Comparison of ENCODE assay signal across 2 cellular contexts in the genomic region with DNA sequence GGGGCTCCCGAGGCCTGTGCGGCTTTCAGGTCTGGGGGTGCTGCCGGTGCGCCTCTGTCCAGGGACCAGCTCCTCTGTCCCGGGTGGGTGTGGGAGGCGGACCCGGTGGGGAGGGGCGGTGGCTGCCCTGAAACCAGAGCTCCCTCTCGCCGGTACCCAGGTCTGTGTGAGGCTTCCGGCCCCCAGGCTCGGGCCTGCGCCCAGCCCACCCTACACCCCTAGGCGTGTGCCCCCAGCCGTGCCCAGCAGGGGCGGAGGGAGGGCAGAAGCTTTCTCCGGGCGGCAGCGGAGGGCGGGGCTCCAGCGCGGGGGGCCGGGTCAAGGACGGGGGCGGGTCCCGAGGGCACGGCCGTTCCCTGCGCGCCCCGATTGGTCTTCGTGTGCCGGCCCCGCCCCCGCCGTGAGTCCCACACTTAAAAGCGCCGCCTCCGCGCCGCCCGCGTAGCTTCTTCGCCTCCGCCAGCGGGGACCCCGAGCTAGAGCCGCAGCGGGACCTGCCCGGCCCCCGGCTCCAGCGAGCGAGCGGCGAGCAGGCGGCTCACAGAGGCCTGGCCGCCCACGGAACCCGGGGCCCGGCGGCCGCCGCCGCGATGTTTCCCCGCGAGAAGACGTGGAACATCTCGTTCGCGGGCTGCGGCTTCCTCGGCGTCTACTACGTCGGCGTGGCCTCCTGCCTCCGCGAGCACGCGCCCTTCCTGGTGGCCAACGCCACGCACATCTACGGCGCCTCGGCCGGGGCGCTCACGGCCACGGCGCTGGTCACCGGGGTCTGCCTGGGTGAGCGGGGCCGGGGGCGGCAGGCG.
A peak's percentile ranks its signal among the peaks of the same experiment; 100 is the strongest.
TF ChIP-seq lines count a peak whose summit lies in the region.

No MANE protein-coding gene starts in this region.

TF ChIP-seq in A549, 52 proteins besides CTCF, POLR2A, EP300 and RAD21 (continued from another document):
- no peak for TF ChIP-seq HEYL (CRISPR knock-in tag; IDR thresholded peaks at IDR 0.05)
- peak; percentile 97 for TF ChIP-seq PHF8 (IDR thresholded peaks at IDR 0.05; ENCODE audit: borderline replicate concordance, low read depth)
- TF ChIP-seq ATOH8 (CRISPR knock-in tag; IDR thresholded peaks at IDR 0.05; ENCODE audit: low read depth), result no peak
- peak; percentile 27; the same call in 1 of the 2 replicates for TF ChIP-seq GATA3 (IDR thresholded peaks at IDR 0.05; ENCODE audit: borderline replicate concordance)
- no peak for TF ChIP-seq MAZ (IDR thresholded peaks at IDR 0.05; ENCODE audit: borderline replicate concordance, low read depth, low read length)
- TF ChIP-seq JUNB (IDR thresholded peaks at IDR 0.05), result no peak
- TF ChIP-seq HOXB13 (CRISPR knock-in tag; IDR thresholded peaks at IDR 0.05; ENCODE audit: low read depth), result no peak
- no peak for TF ChIP-seq HDAC2 (IDR thresholded peaks at IDR 0.05)
- peak; percentile 67 to 79; a peak in 4 of 5 replicates for TF ChIP-seq JUN (IDR thresholded peaks at IDR 0.05)

TF ChIP-seq in WTC11, 78 proteins besides CTCF, POLR2A, EP300 and RAD21 (continued from another document):
- TF ChIP-seq, protein P1, sequence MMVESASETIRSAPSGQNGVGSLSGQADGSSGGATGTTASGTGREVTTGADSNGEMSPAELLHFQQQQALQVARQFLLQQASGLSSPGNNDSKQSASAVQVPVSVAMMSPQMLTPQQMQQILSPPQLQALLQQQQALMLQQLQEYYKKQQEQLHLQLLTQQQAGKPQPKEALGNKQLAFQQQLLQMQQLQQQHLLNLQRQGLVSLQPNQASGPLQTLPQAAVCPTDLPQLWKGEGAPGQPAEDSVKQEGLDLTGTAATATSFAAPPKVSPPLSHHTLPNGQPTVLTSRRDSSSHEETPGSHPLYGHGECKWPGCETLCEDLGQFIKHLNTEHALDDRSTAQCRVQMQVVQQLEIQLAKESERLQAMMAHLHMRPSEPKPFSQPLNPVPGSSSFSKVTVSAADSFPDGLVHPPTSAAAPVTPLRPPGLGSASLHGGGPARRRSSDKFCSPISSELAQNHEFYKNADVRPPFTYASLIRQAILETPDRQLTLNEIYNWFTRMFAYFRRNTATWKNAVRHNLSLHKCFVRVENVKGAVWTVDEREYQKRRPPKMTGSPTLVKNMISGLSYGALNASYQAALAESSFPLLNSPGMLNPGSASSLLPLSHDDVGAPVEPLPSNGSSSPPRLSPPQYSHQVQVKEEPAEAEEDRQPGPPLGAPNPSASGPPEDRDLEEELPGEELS (CRISPR knock-in tag; IDR thresholded peaks at IDR 0.05), result 0 out of 2 replicates have a peak, but pooled peaks have one; percentile 57
- TF ChIP-seq NFATC4 (CRISPR knock-in tag; IDR thresholded peaks at IDR 0.05) (0 out of 2 replicates have a peak, but pooled peaks have one; percentile 33), ZBTB21 (CRISPR knock-in tag; IDR thresholded peaks at IDR 0.05; ENCODE audit: borderline replicate concordance) (no peak), GABPB1 (CRISPR knock-in tag; IDR thresholded peaks at IDR 0.05) (0 out of 2 replicates have a peak, but pooled peaks have one; percentile 4), MYBL2 (CRISPR knock-in tag; IDR thresholded peaks at IDR 0.05) (0 out of 2 replicates have a peak, but pooled peaks have one; percentile 29), ELF4 (CRISPR knock-in tag; IDR thresholded peaks at IDR 0.05; ENCODE audit: low read depth) (no peak), ETV6 (CRISPR knock-in tag; IDR thresholded peaks at IDR 0.05) (peak; percentile 35; the same call in 1 of the 2 replicates), NFYB (CRISPR knock-in tag; conservative IDR thresholded peaks at IDR 0.05; ENCODE audit: low read depth) (peak; percentile 77)
- TF ChIP-seq, protein P2, sequence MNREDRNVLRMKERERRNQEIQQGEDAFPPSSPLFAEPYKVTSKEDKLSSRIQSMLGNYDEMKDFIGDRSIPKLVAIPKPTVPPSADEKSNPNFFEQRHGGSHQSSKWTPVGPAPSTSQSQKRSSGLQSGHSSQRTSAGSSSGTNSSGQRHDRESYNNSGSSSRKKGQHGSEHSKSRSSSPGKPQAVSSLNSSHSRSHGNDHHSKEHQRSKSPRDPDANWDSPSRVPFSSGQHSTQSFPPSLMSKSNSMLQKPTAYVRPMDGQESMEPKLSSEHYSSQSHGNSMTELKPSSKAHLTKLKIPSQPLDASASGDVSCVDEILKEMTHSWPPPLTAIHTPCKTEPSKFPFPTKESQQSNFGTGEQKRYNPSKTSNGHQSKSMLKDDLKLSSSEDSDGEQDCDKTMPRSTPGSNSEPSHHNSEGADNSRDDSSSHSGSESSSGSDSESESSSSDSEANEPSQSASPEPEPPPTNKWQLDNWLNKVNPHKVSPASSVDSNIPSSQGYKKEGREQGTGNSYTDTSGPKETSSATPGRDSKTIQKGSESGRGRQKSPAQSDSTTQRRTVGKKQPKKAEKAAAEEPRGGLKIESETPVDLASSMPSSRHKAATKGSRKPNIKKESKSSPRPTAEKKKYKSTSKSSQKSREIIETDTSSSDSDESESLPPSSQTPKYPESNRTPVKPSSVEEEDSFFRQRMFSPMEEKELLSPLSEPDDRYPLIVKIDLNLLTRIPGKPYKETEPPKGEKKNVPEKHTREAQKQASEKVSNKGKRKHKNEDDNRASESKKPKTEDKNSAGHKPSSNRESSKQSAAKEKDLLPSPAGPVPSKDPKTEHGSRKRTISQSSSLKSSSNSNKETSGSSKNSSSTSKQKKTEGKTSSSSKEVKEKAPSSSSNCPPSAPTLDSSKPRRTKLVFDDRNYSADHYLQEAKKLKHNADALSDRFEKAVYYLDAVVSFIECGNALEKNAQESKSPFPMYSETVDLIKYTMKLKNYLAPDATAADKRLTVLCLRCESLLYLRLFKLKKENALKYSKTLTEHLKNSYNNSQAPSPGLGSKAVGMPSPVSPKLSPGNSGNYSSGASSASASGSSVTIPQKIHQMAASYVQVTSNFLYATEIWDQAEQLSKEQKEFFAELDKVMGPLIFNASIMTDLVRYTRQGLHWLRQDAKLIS (CRISPR knock-in tag; IDR thresholded peaks at IDR 0.05; ENCODE audit: borderline replicate concordance), result no peak
- TF ChIP-seq, protein P3, sequence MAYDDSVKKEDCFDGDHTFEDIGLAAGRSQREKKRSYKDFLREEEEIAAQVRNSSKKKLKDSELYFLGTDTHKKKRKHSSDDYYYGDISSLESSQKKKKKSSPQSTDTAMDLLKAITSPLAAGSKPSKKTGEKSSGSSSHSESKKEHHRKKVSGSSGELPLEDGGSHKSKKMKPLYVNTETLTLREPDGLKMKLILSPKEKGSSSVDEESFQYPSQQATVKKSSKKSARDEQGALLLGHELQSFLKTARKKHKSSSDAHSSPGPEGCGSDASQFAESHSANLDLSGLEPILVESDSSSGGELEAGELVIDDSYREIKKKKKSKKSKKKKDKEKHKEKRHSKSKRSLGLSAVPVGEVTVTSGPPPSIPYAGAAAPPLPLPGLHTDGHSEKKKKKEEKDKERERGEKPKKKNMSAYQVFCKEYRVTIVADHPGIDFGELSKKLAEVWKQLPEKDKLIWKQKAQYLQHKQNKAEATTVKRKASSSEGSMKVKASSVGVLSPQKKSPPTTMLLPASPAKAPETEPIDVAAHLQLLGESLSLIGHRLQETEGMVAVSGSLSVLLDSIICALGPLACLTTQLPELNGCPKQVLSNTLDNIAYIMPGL (CRISPR knock-in tag; IDR thresholded peaks at IDR 0.05), result peak; percentile 61; the same call in 1 of the 2 replicates
- TF ChIP-seq, protein P4, sequence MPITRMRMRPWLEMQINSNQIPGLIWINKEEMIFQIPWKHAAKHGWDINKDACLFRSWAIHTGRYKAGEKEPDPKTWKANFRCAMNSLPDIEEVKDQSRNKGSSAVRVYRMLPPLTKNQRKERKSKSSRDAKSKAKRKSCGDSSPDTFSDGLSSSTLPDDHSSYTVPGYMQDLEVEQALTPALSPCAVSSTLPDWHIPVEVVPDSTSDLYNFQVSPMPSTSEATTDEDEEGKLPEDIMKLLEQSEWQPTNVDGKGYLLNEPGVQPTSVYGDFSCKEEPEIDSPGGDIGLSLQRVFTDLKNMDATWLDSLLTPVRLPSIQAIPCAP (CRISPR knock-in tag; IDR thresholded peaks at IDR 0.05), result no peak
- TF ChIP-seq, protein P5, sequence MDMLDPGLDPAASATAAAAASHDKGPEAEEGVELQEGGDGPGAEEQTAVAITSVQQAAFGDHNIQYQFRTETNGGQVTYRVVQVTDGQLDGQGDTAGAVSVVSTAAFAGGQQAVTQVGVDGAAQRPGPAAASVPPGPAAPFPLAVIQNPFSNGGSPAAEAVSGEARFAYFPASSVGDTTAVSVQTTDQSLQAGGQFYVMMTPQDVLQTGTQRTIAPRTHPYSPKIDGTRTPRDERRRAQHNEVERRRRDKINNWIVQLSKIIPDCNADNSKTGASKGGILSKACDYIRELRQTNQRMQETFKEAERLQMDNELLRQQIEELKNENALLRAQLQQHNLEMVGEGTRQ (CRISPR knock-in tag; IDR thresholded peaks at IDR 0.05), result no peak
